Comparison of ENCODE assay signal across 20 cellular contexts in genomic region chr9:131443648-131444047, GRCh38. TPM values are rescaled to one million over a fixed set of nuclear protein-coding genes. Genes with fewer than 3 reads are reported as not detected.
DNase-seq lines count a peak whose midpoint lies in the region; ATAC-seq and TF ChIP-seq lines count a peak whose summit lies in the region.
"Had no signal": no experiment of that assay in that cellular context is flagged by ENCODE, and none has a peak within 500 bp of the region (broad histone marks: within the 10 kb centered on the region; RNA-seq: fewer than 3 reads in every experiment).

No MANE protein-coding gene starts in this region.

- H3K27me3 ChIP-seq in CD4-positive, CD25-positive, alpha-beta regulatory T cell (ENCODE audit: control insufficient read depth, insufficient read depth, low read length), result no peaks in the 10 kb centered on the region
- H3K27me3 ChIP-seq in CD4-positive, alpha-beta T cell (ENCODE audit: control insufficient read depth, insufficient read depth, low read length), result no peaks in the 10 kb centered on the region
- H3K27me3 ChIP-seq: BLaER1, MG63, SJSA1 had no signal

- no peak for TF ChIP-seq CTCF in CD4-positive, alpha-beta T cell (IDR thresholded peaks at IDR 0.05)

- DNase-seq in CD4-positive, CD25-positive, alpha-beta regulatory T cell, result no peak
- no peak for DNase-seq in CD4-positive, alpha-beta T cell
- DNase-seq in central memory CD8-positive, alpha-beta T cell (ENCODE audit: low spot score in 2 of 2), result no peak
- DNase-seq in posterior vena cava (ENCODE audit: low spot score), result peak; percentile 53
- no peak for DNase-seq in sciatic nerve (ENCODE audit: low spot score)
- DNase-seq: ACHN; CD8-positive, alpha-beta T cell; Kasumi-1; MG63; NCI-H1417; NCI-H1694 treated with DMSO at 0.1 percent for 48 hours; NCI-H2081 treated with DMSO at 0.1 percent for 48 hours; NCI-H2171 treated with DMSO at 0.1 percent for 48 hours; NCI-H524 treated with DMSO at 0.1 percent for 48 hours; OCI-M1 had no signal

- no peak overlapping the region for H3K4me3 ChIP-seq in CD4-positive, CD25-positive, alpha-beta regulatory T cell (ENCODE audit: low read depth, low read length)
- H3K4me3 ChIP-seq: BLaER1, MG63, SJSA1 had no signal

- no peaks in the 10 kb centered on the region for H3K9me3 Mint-ChIP-seq in CD4-positive, CD25-positive, alpha-beta regulatory T cell
- no peaks in the 10 kb centered on the region for H3K9me3 Mint-ChIP-seq in CD4-positive, alpha-beta T cell
- H3K9me3 Mint-ChIP-seq in central memory CD8-positive, alpha-beta T cell, result no peaks in the 10 kb centered on the region
- H3K9me3 Mint-ChIP-seq: CD8-positive, alpha-beta T cell had no signal

- peaks cover under 1 to 10% (median 6%) of the 10 kb centered on the region in 4 donors for H3K4me1 Mint-ChIP-seq in CD4-positive, CD25-positive, alpha-beta regulatory T cell
- H3K4me1 Mint-ChIP-seq in CD4-positive, alpha-beta T cell (ENCODE audit: low read depth), result peaks cover 7% of the 10 kb centered on the region
- H3K4me1 Mint-ChIP-seq in central memory CD8-positive, alpha-beta T cell, result peaks cover 33% of the 10 kb centered on the region

- POLR2A ChIA-PET in CD4-positive, alpha-beta T cell (lab: Charles Lee), result no interaction called here

- H3K4me3 Mint-ChIP-seq in CD4-positive, CD25-positive, alpha-beta regulatory T cell, result no peak overlapping the region
- no peak overlapping the region for H3K4me3 Mint-ChIP-seq in CD4-positive, alpha-beta T cell
- no peak overlapping the region for H3K4me3 Mint-ChIP-seq in central memory CD8-positive, alpha-beta T cell
- H3K4me3 Mint-ChIP-seq: CD8-positive, alpha-beta T cell had no signal

- H3K36me3 Mint-ChIP-seq in CD4-positive, CD25-positive, alpha-beta regulatory T cell, result peaks cover 71% of the 10 kb centered on the region
- peaks cover 95% of the 10 kb centered on the region for H3K36me3 Mint-ChIP-seq in CD4-positive, alpha-beta T cell (ENCODE audit: low read depth)
- H3K36me3 Mint-ChIP-seq in central memory CD8-positive, alpha-beta T cell (ENCODE audit: insufficient read depth), result peaks cover 76% of the 10 kb centered on the region

- ATAC-seq in CD4-positive, CD25-positive, alpha-beta regulatory T cell (ENCODE audit: low read depth in 2 of 2), result no peak
- no peak for ATAC-seq in CD4-positive, alpha-beta T cell (ENCODE audit: poor library complexity)
- no peak for ATAC-seq in central memory CD8-positive, alpha-beta T cell (replicated peaks; ENCODE audit: extremely low read depth, poor library complexity, severe bottlenecking)
- ATAC-seq in GM19452 (IDR thresholded peaks at IDR 0.05; ENCODE audit: unreplicated experiment) (no peak), sciatic nerve (no peak), HG02588 (IDR thresholded peaks at IDR 0.05; ENCODE audit: unreplicated experiment) (no peak)
- ATAC-seq: CD8-positive, alpha-beta T cell; Right ventricle myocardium inferior had no signal

- H3K27ac Mint-ChIP-seq in CD4-positive, CD25-positive, alpha-beta regulatory T cell, result peak overlapping the region in 1 of 3 donors; percentile 32
- H3K27ac Mint-ChIP-seq in CD4-positive, alpha-beta T cell, result peak overlapping the region; percentile 33
- H3K27ac Mint-ChIP-seq in central memory CD8-positive, alpha-beta T cell (ENCODE audit: low read depth), result peak overlapping the region; percentile 46

- H3K27ac ChIP-seq in CD4-positive, CD25-positive, alpha-beta regulatory T cell (ENCODE audit: insufficient read depth, low read length, poor library complexity, severe bottlenecking), result peak overlapping the region; percentile 14
- H3K27ac ChIP-seq in CD4-positive, alpha-beta T cell (ENCODE audit: low read depth, low read length), result no peak overlapping the region
- H3K27ac ChIP-seq: BLaER1, SJSA1 had no signal

- H3K4me1 ChIP-seq in CD4-positive, CD25-positive, alpha-beta regulatory T cell (ENCODE audit: control insufficient read depth, insufficient read depth, low read length, poor library complexity, severe bottlenecking), result no peaks in the 10 kb centered on the region
- H3K4me1 ChIP-seq: SJSA1 had no signal

- no peaks in the 10 kb centered on the region for H3K27me3 Mint-ChIP-seq in CD4-positive, CD25-positive, alpha-beta regulatory T cell
- H3K27me3 Mint-ChIP-seq in CD4-positive, alpha-beta T cell, result no peaks in the 10 kb centered on the region
- H3K27me3 Mint-ChIP-seq in central memory CD8-positive, alpha-beta T cell, result no peaks in the 10 kb centered on the region

- intact Hi-C loops in CD4-positive, alpha-beta T cell (cut with DNase I, micrococcal nuclease), result no loop called here
- intact Hi-C loops in posterior vena cava (cut with DNase I), result no loop called here
- intact Hi-C loops in sciatic nerve (cut with DNase I), result no loop called here

- H3K9me3 ChIP-seq in CD4-positive, CD25-positive, alpha-beta regulatory T cell (ENCODE audit: control insufficient read depth in 2 of 2, low read length in 2 of 2), result no peaks in the 10 kb centered on the region
- H3K9me3 ChIP-seq in CD4-positive, alpha-beta T cell (ENCODE audit: control insufficient read depth, low read length), result no peaks in the 10 kb centered on the region
- H3K9me3 ChIP-seq: BLaER1, MG63, SJSA1 had no signal

- H3K36me3 ChIP-seq in CD4-positive, CD25-positive, alpha-beta regulatory T cell (ENCODE audit: control insufficient read depth, insufficient read depth, low read length), result peaks cover 90% of the 10 kb centered on the region

- CTCF ChIA-PET in CD4-positive, alpha-beta T cell (lab: Charles Lee), result no interaction called here

RNA-seq across cellular contexts. Expression of gene PRRC2B, which starts 49.8 kb away (rescaled TPM):
- 239 TPM for total RNA-seq in CD4-positive, CD25-positive, alpha-beta regulatory T cell
- polyA plus RNA-seq in CD4-positive, CD25-positive, alpha-beta regulatory T cell, result 10 to 100 TPM in 1 of 4 donors, 1 to 10 TPM in 3; 8.1 to 10.3 (median 9.5) TPM
- total RNA-seq in CD4-positive, alpha-beta T cell, result 100 to 1,000 TPM; 256 to 268 TPM
- total RNA-seq in posterior vena cava (100 to 1,000 TPM; 148 to 151 TPM), sciatic nerve (252 TPM)

RNA-seq across cellular contexts. Expression of gene POMT1, which starts 59.1 kb away (rescaled TPM):
- 52.3 TPM for total RNA-seq in CD4-positive, CD25-positive, alpha-beta regulatory T cell
- polyA plus RNA-seq in CD4-positive, CD25-positive, alpha-beta regulatory T cell, result 10 to 100 TPM; 13.2 to 16.1 (median 14.4) TPM
- total RNA-seq in CD4-positive, alpha-beta T cell, result 10 to 100 TPM; 50.1 to 50.5 TPM
- total RNA-seq in posterior vena cava, result 10 to 100 TPM; 18.2 to 22.8 TPM
- total RNA-seq in sciatic nerve, result 34.7 TPM
